ENCODE assay signal across 8 cellular contexts in the genomic region with DNA sequence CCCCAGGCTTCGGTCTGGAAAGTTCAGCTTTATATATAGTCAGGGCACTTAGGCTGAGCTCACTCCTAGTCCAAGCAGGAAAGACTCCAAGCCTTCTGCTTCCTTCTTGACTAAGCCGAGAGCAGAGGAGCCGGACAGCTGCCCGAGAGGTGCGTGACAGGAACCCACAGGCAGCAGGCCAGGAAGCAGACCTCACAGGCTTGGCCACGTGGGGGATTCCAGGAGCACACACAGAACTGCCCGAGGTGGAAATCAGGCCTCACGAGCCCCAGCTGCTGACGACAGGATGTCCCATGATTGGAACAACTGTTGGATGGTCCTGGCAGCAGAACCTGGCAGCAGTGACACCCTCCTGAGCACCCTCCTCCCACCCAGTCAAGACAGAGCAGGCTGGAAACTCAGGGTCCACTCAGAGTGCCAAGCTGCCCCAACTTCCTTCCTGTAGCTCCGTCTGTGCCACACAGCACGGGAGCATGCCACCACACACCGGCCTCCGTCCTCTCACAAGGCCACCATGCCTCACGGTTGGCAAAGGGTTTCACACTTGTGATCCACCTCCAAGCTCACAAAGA. TPM values are rescaled to one million over a fixed set of nuclear protein-coding genes. Genes with fewer than 3 reads are reported as not detected.
DNase-seq lines count a peak whose midpoint lies in the region; ATAC-seq and TF ChIP-seq lines count a peak whose summit lies in the region.

No MANE protein-coding gene starts in this region.

- H3K9me3 Mint-ChIP-seq in stimulated activated memory B cell treated with anti-CD40 and anti-IgM and Interleukin-4, amounts not matched to agents 10 μg/mL and 1 μg/mL and 100 μg/mL, for 72 hours, result no peaks in the 10 kb centered on the region
- no peaks in the 10 kb centered on the region for H3K9me3 Mint-ChIP-seq in nephron progenitor cell

- peak; percentile 64 to 84 (median 78) for ATAC-seq in heart right ventricle
- peak; percentile 59 for ATAC-seq in stimulated activated memory B cell treated with anti-CD40 and anti-IgM and Interleukin-4, amounts not matched to agents 10 μg/mL and 1 μg/mL and 100 μg/mL, for 72 hours
- no peak for ATAC-seq in GM21576 (IDR thresholded peaks at IDR 0.05; ENCODE audit: unreplicated experiment)

- DNase-seq in Ammon's horn (ENCODE audit: low spot score) (peak; percentile 56), HK-2 (ENCODE audit: unreplicated experiment) (peak; percentile 55), heart right ventricle (peak; percentile 80 to 88), nephron progenitor cell (no peak), NCI-H1436 treated with DMSO at 0.1 percent for 48 hours (lab: John Stamatoyannopoulos, UW) (no peak)
- peak; percentile 45 for DNase-seq in activated gamma-delta T cell treated with anti-CD3 and anti-CD28 coated beads, Interleukin-2, amount 50 U/mL, for 16 hours (ENCODE audit: low read depth)

- H3K27me3 ChIP-seq in heart right ventricle, result no peaks in the 10 kb centered on the region

- H3K36me3 ChIP-seq in heart right ventricle, result no peaks in the 10 kb centered on the region

- H3K4me3 Mint-ChIP-seq in stimulated activated memory B cell treated with anti-CD40 and anti-IgM and Interleukin-4, amounts not matched to agents 10 μg/mL and 1 μg/mL and 100 μg/mL, for 72 hours, result no peak overlapping the region
- no peak overlapping the region for H3K4me3 Mint-ChIP-seq in nephron progenitor cell

- TF ChIP-seq CTCF in heart right ventricle (IDR thresholded peaks at IDR 0.05) (no peak), nephron progenitor cell (IDR thresholded peaks at IDR 0.05) (no peak)

- 21 to 30% methylated on average over 14 of the region's 14 CpGs for WGBS in heart right ventricle, 2 donors

- H3K4me1 ChIP-seq in heart right ventricle, result peaks cover 29 to 84% (median 63%) of the 10 kb centered on the region in 9 donors

- no peaks in the 10 kb centered on the region for H3K9me3 ChIP-seq in heart right ventricle

- H3K36me3 Mint-ChIP-seq in stimulated activated memory B cell treated with anti-CD40 and anti-IgM and Interleukin-4, amounts not matched to agents 10 μg/mL and 1 μg/mL and 100 μg/mL, for 72 hours, result peaks cover 17% of the 10 kb centered on the region
- no peaks in the 10 kb centered on the region for H3K36me3 Mint-ChIP-seq in nephron progenitor cell (ENCODE audit: low read depth)

- H3K4me1 Mint-ChIP-seq in stimulated activated memory B cell treated with anti-CD40 and anti-IgM and Interleukin-4, amounts not matched to agents 10 μg/mL and 1 μg/mL and 100 μg/mL, for 72 hours, result peaks cover 63% of the 10 kb centered on the region
- peaks cover 80% of the 10 kb centered on the region for H3K4me1 Mint-ChIP-seq in nephron progenitor cell

- H3K4me3 ChIP-seq in heart right ventricle, result peak overlapping the region in 1 of 10 donors; percentile 11

- H3K27ac Mint-ChIP-seq in stimulated activated memory B cell treated with anti-CD40 and anti-IgM and Interleukin-4, amounts not matched to agents 10 μg/mL and 1 μg/mL and 100 μg/mL, for 72 hours, result peak overlapping the region; percentile 72
- H3K27ac Mint-ChIP-seq in nephron progenitor cell, result no peak overlapping the region

- intact Hi-C loops in heart right ventricle (cut with DNase I), result no loop called here

- H3K27ac ChIP-seq in heart right ventricle, result peak overlapping the region; percentile 59 to 89 (median 81)

- no peaks in the 10 kb centered on the region for H3K27me3 Mint-ChIP-seq in stimulated activated memory B cell treated with anti-CD40 and anti-IgM and Interleukin-4, amounts not matched to agents 10 μg/mL and 1 μg/mL and 100 μg/mL, for 72 hours
- H3K27me3 Mint-ChIP-seq in nephron progenitor cell (ENCODE audit: low read depth, poor library complexity), result no peaks in the 10 kb centered on the region

RNA-seq across cellular contexts. Expression of a gene that starts 5.4 kb away (rescaled TPM):
- total RNA-seq in heart right ventricle, result 10 to 100 TPM in 8 of 10 donors, 1 to 10 TPM in 2; 8.8 to 17.1 (median 13.5) TPM
- polyA plus RNA-seq in heart right ventricle, result 10 to 100 TPM in 1 of 2 donors, 1 to 10 TPM in 1; 6.0 to 35.1 TPM

RNA-seq across cellular contexts. Expression of a gene that starts 25.5 kb away (rescaled TPM):
- 10 to 100 TPM in 4 of 10 donors, 1 to 10 TPM in 6; 2.9 to 21.2 (median 5.3) TPM for total RNA-seq in heart right ventricle
- 10 to 100 TPM in 1 of 2 donors, 1 to 10 TPM in 1; 6.5 to 21.4 TPM for polyA plus RNA-seq in heart right ventricle

Comparison
In these comparisons a context has a peak if more than half of its experiments do, and no peak if none do; other contexts are left out.
1. DNase-seq: peak in Ammon's horn (single experiment), HK-2 (single experiment), activated gamma-delta T cell treated with anti-CD3 and anti-CD28 coated beads, Interleukin-2, amount 50 U/mL, for 16 hours (single experiment) and heart right ventricle (2 of 2); none in nephron progenitor cell (single experiment) and NCI-H1436 treated with DMSO at 0.1 percent for 48 hours (single experiment).